In genomic region chr2:98307131-98307696, GRCh38 we compare ENCODE assay signal across 16 cellular contexts. TPM values are rescaled to one million over a fixed set of nuclear protein-coding genes. Genes with fewer than 3 reads are reported as not detected.
"Had no signal": no experiment of that assay in that cellular context is flagged by ENCODE, and none has a peak within 500 bp of the region (broad histone marks: within the 10 kb centered on the region; RNA-seq: fewer than 3 reads in every experiment).

No MANE protein-coding gene starts in this region.

RNA-seq across cellular contexts. Expression of gene CNGA3, which starts 39.0 kb away (rescaled TPM):
- total RNA-seq: activated CD4-positive, alpha-beta memory T cell treated with anti-CD3 and anti-CD28 coated beads for 36 hours; activated CD4-positive, alpha-beta T cell treated with anti-CD3 and anti-CD28 coated beads for 36 hours; activated CD4-positive, alpha-beta T cell treated with anti-CD3 and anti-CD28 coated beads, Interleukin-2, amount 10 ng/mL, durations not matched to agents 24 days and 14 days; activated CD8-positive, alpha-beta memory T cell treated with anti-CD3 and anti-CD28 coated beads for 36 hours; activated CD8-positive, alpha-beta memory T cell treated with anti-CD3 and anti-CD28 coated beads, Interleukin-2, amount 10 ng/mL, durations not matched to agents 7 days and 5 days; activated CD8-positive, alpha-beta T cell treated with anti-CD3 and anti-CD28 coated beads, Interleukin-2, amount 10 ng/mL, durations not matched to agents 7 days and 5 days; activated naive CD4-positive, alpha-beta T cell treated with anti-CD3 and anti-CD28 coated beads for 36 hours; activated naive CD8-positive, alpha-beta T cell treated with anti-CD3 and anti-CD28 coated beads for 36 hours; activated T-helper 1 cell treated with anti-CD3 and anti-CD28 coated beads, Interleukin-12 subunit alpha, Interleukin-12 subunit beta, Interleukin-2, Interleukin-4 antibody, amounts not matched to agents 30 ng/mL and 10 ng/mL and 1 ng/mL, durations not matched to agents 14 hours and 24 hours and 36 hours; activated T-helper 2 cell treated with anti-CD3 and anti-CD28 coated beads, Interferon-gamma antibody, Interleukin-2, Interleukin-4, amounts not matched to agents 10 μg/mL and 5 μg/mL and 100 μg/mL, durations not matched to agents 14 hours and 24 hours and 36 hours; aorta; cardiac septum; dermis microvascular lymphatic vessel endothelial cell; endothelial cell of umbilical vein; foreskin keratinocyte; T-helper 17 cell had no signal
- polyA plus RNA-seq: aorta, endothelial cell of umbilical vein, foreskin keratinocyte had no signal
